23 cellular contexts compared by ENCODE assay signal in the genomic region with DNA sequence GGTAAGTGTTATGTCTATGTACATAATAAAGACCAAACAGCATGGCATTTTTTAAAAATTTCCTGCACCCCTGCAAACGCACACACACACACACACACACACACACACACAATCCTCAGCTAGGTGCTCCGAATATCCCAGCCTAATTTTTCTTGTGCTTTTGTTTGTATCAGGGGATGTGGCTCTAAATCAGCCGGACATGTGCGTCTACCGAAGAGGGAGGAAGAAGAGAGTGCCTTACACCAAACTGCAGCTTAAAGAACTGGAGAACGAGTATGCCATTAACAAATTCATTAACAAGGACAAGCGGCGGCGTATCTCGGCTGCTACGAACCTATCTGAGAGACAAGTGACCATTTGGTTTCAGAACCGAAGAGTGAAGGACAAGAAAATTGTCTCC. TPM values are rescaled to one million over a fixed set of nuclear protein-coding genes. Genes with fewer than 3 reads are reported as not detected.
DNase-seq lines count a peak whose midpoint lies in the region; FAIRE-seq and TF ChIP-seq lines count a peak whose summit lies in the region.
"Had no signal": no experiment of that assay in that cellular context is flagged by ENCODE, and none has a peak within 500 bp of the region (broad histone marks: within the 10 kb centered on the region; RNA-seq: fewer than 3 reads in every experiment).

No MANE protein-coding gene starts in this region.

- no peak overlapping the region for H3K4ac ChIP-seq in H1 (replicated peaks; ENCODE audit: insufficient read length, low read depth, low read length)
- no peak overlapping the region for H3K4ac ChIP-seq in mesendoderm (ENCODE audit: low read depth, low read length)

- no peak overlapping the region for H2BK20ac ChIP-seq in H1 (ENCODE audit: low read length)

- H4K20me1 ChIP-seq in H1 (replicated peaks in 1 of 2; ENCODE audit: control insufficient read depth in 1 of 2, insufficient read depth in 2 of 2, low read length in 2 of 2), result peaks cover 22 to 38% of the 10 kb centered on the region in 2 experiments

- H3K4me1 Mint-ChIP-seq in activated naive CD8-positive, alpha-beta T cell (ENCODE audit: low read depth), result peaks cover 37% of the 10 kb centered on the region
- peaks cover 26% of the 10 kb centered on the region for H3K4me1 Mint-ChIP-seq in activated naive CD8-positive, alpha-beta T cell treated with anti-CD3 and anti-CD28 coated beads for 36 hours

- no peak for TF ChIP-seq POLR2A in H1 (IDR thresholded peaks at IDR 0.05; ENCODE audit: control extremely low read depth in 1 of 2, low read depth in 2 of 2, low read length in 2 of 2)

- H4K8ac ChIP-seq in H1 (ENCODE audit: extremely low read depth, insufficient read depth, low read length) (no peak overlapping the region), mesendoderm (ENCODE audit: low read depth, low read length) (no peak overlapping the region)

- H2BK5ac ChIP-seq in H1 (ENCODE audit: low read depth, low read length) (no peak overlapping the region), mesendoderm (ENCODE audit: low read length) (no peak overlapping the region)

- H3K4me2 ChIP-seq in H1 (ENCODE audit: insufficient read depth in 1 of 2, low read depth in 2 of 2, low read length in 2 of 2), result no peak overlapping the region; a peak in 1 of 4 replicates
- no peak overlapping the region for H3K4me2 ChIP-seq in mesendoderm (ENCODE audit: low read length)

- no peak overlapping the region for H3K27ac ChIP-seq in HUES6 (ENCODE audit: low read depth, low read length)
- H3K27ac ChIP-seq in H1 (ENCODE audit: low read depth, low read length), result no peak overlapping the region
- no peak overlapping the region for H3K27ac ChIP-seq in mesendoderm (ENCODE audit: low read depth, low read length)
- H3K27ac ChIP-seq: spleen, testis had no signal

- peaks cover 72% of the 10 kb centered on the region for H3K27me3 Mint-ChIP-seq in activated naive CD8-positive, alpha-beta T cell
- peaks cover 94% of the 10 kb centered on the region for H3K27me3 Mint-ChIP-seq in activated naive CD8-positive, alpha-beta T cell treated with anti-CD3 and anti-CD28 coated beads for 36 hours

- H3K27me3 ChIP-seq in HUES6 (ENCODE audit: control insufficient read depth, insufficient read depth, low read length) (peaks cover 100% of the 10 kb centered on the region), H1 (replicated peaks in 1 of 4; ENCODE audit: control insufficient read depth in 3 of 4, extremely low read depth in 1 of 4, insufficient read depth in 3 of 4, low read length in 3 of 4) (peaks cover 79 to 98% (median 91%) of the 10 kb centered on the region in 4 experiments), mesendoderm (ENCODE audit: insufficient read depth, low read length, poor library complexity) (peaks cover 66% of the 10 kb centered on the region)

- peak overlapping the region; percentile 66 for H3K27ac Mint-ChIP-seq in activated naive CD8-positive, alpha-beta T cell
- H3K27ac Mint-ChIP-seq in activated naive CD8-positive, alpha-beta T cell treated with anti-CD3 and anti-CD28 coated beads for 36 hours, result no peak overlapping the region

- POLR2A ChIA-PET in H1 (lab: Charles Lee; ENCODE audit: partially characterized antibody), result interaction anchor here (0.7 to 2.1 kb wide), 4 partner anchors 10 to 456 kb away, joined by 3 to 7 read pairs (median 5); no protein-coding TSS in a partner anchor

- no peak for FAIRE-seq in H1 (lab: Jason Lieb, UNC)
- FAIRE-seq: HTR-8/SVneo had no signal

- H3K79me2 ChIP-seq in H1 (ENCODE audit: control insufficient read depth in 1 of 2, insufficient read depth in 2 of 2, low read length in 2 of 2), result no peaks in the 10 kb centered on the region
- H3K79me2 ChIP-seq in mesendoderm (ENCODE audit: control insufficient read depth, insufficient read depth, low read length), result no peaks in the 10 kb centered on the region

- H3K4me1 ChIP-seq in HUES6 (ENCODE audit: control insufficient read depth, insufficient read depth, low read length) (peaks cover 38% of the 10 kb centered on the region), H1 (replicated peaks in 1 of 4; ENCODE audit: control insufficient read depth in 3 of 4, insufficient read depth in 4 of 4, low read length in 3 of 4) (peaks cover 0 to 25% (median 15%) of the 10 kb centered on the region in 4 experiments; a peak in 6 of 7 replicates), mesendoderm (ENCODE audit: control insufficient read depth, low read depth, low read length) (peaks cover 7% of the 10 kb centered on the region)

- H3K4me3 Mint-ChIP-seq in activated naive CD8-positive, alpha-beta T cell, result peak overlapping the region; percentile 64
- H3K4me3 Mint-ChIP-seq in activated naive CD8-positive, alpha-beta T cell treated with anti-CD3 and anti-CD28 coated beads for 36 hours, result no peak overlapping the region

- TF ChIP-seq RAD21 in H1 (IDR thresholded peaks at IDR 0.05 in 1 of 2, conservative IDR thresholded peaks at IDR 0.05 in 1 of 2; ENCODE audit: low read depth in 2 of 2, low read length in 2 of 2), result no peak

- H3K9me3 Mint-ChIP-seq in activated naive CD8-positive, alpha-beta T cell (ENCODE audit: low read depth), result peaks cover 4% of the 10 kb centered on the region
- peaks cover 3% of the 10 kb centered on the region for H3K9me3 Mint-ChIP-seq in activated naive CD8-positive, alpha-beta T cell treated with anti-CD3 and anti-CD28 coated beads for 36 hours

- TF ChIP-seq CTCF in H1 (IDR thresholded peaks at IDR 0.05; ENCODE audit: control extremely low read depth in 1 of 3, insufficient read depth in 1 of 3, low read depth in 1 of 3, low read length in 3 of 3), result no peak

- peak overlapping the region; percentile 48; the same call in 1 of the 2 replicates for H3K4me3 ChIP-seq in HUES6 (ENCODE audit: low read depth, low read length)
- H3K4me3 ChIP-seq in H1 (ENCODE audit: extremely low read depth in 1 of 4, insufficient read depth in 2 of 4, low read depth in 3 of 4, low read length in 4 of 4), result no peak overlapping the region
- H3K4me3 ChIP-seq in mesendoderm (ENCODE audit: low read length), result no peak overlapping the region
- H3K4me3 ChIP-seq: spleen, testis had no signal

- no peak overlapping the region for H2BK120ac ChIP-seq in H1 (replicated peaks; ENCODE audit: low read depth, low read length)
- H2BK120ac ChIP-seq in mesendoderm (ENCODE audit: low read depth, low read length), result no peak overlapping the region

- 8% methylated on average over 12 of the region's 12 CpGs; no CpG with 5 or more reads in 1 of the 2 experiments for WGBS in H1 (ENCODE audit: extremely low coverage in 1 of 2, insufficient coverage in 1 of 2, insufficient read length in 1 of 2, insufficient replicate concordance in 2 of 2, low coverage in 1 of 2, low lambda C conversion rate in 2 of 2, missing lambda C conversion rate in 1 of 2), 2 experiments
- no CpG with 5 or more reads among the region's 12 CpGs for WGBS in mesendoderm (ENCODE audit: extremely low coverage, insufficient coverage, low lambda C conversion rate)

- H3K14ac ChIP-seq in H1 (ENCODE audit: insufficient read length), result no peak overlapping the region

- DNase-seq in activated naive CD8-positive, alpha-beta T cell treated with anti-CD3 and anti-CD28 coated beads for 36 hours, result no peak
- peak in 1 of 2 experiments; percentile 44 for DNase-seq in H1 (ENCODE audit: low read depth in 1 of 2, low spot score in 2 of 2)
- no peak for DNase-seq in G401 (ENCODE audit: low spot score)
- no peak for DNase-seq in mesendoderm
- no peak for DNase-seq in KBM-7
- DNase-seq: activated gamma-delta T cell; anterior cingulate cortex; dermis blood vessel endothelial cell; NCI-H1092; NCI-H2029 treated with DMSO at 0.1 percent for 48 hours; NCI-H510A; occipital lobe; spleen; stimulated activated CD4-positive, alpha-beta T cell treated with anti-CD3 and anti-CD28 coated beads, Interleukin-4, amount 100 ng/mL, for 1 hour; stimulated activated naive CD4-positive, alpha-beta T cell; testis had no signal

- H3K79me1 ChIP-seq in H1 (ENCODE audit: low read depth, low read length), result no peaks in the 10 kb centered on the region
- H3K79me1 ChIP-seq in mesendoderm (ENCODE audit: low read length), result no peaks in the 10 kb centered on the region

- H4K5ac ChIP-seq in H1 (ENCODE audit: insufficient read length, low read depth, low read length), result no peak overlapping the region
- no peak overlapping the region for H4K5ac ChIP-seq in mesendoderm (ENCODE audit: low read length)

- TF ChIP-seq EP300 in H1 (IDR thresholded peaks at IDR 0.05; ENCODE audit: borderline replicate concordance in 1 of 2, low read depth in 2 of 2, low read length in 2 of 2), result no peak

- CTCF ChIA-PET in H1 (lab: Charles Lee; ENCODE audit: partially characterized antibody), result interaction anchor here (0.5 to 6.5 kb wide), 9 partner anchors 10 to 843 kb away, joined by 3 to 130 read pairs (median 5); partner anchors contain the start of genes EVX2 and HOXD9

- H3K9me3 ChIP-seq in HUES6 (ENCODE audit: control insufficient read depth, insufficient read depth, low read depth, low read length) (no peaks in the 10 kb centered on the region), H1 (ENCODE audit: insufficient read depth in 2 of 2, low read depth in 1 of 2, low read length in 1 of 2) (no peaks in the 10 kb centered on the region; a peak in 1 of 4 replicates)
- H3K9me3 ChIP-seq: spleen, testis had no signal

- no peak overlapping the region for H4K91ac ChIP-seq in H1 (replicated peaks; ENCODE audit: insufficient read length, low read length)

- in situ Hi-C loops in G401 (cut with HindIII; ENCODE audit: low sequenced_read_pairs), result no loop called here
- in situ Hi-C loops in KBM-7 (cut with MboI; ENCODE audit: low pct_unique_long_range_greater_than_20kb, low sequenced_read_pairs), result loop anchor here (25.0 kb wide), 2 partner anchors 407 to 732 kb away; no protein-coding TSS in a partner anchor

- H3K36me3 Mint-ChIP-seq in activated naive CD8-positive, alpha-beta T cell, result peaks cover 4% of the 10 kb centered on the region
- peaks cover 4% of the 10 kb centered on the region for H3K36me3 Mint-ChIP-seq in activated naive CD8-positive, alpha-beta T cell treated with anti-CD3 and anti-CD28 coated beads for 36 hours

- peaks cover 6% of the 10 kb centered on the region for H3K23me2 ChIP-seq in H1 (ENCODE audit: low read depth, low read length)

- H2AK5ac ChIP-seq in H1 (ENCODE audit: low read depth, low read length) (0 out of 2 replicates have a peak overlapping the region, but pooled peaks have one; percentile 26), mesendoderm (ENCODE audit: low read length) (no peak overlapping the region)

- H3K36me3 ChIP-seq in HUES6 (ENCODE audit: control insufficient read depth, insufficient read depth, low read length) (no peaks in the 10 kb centered on the region), H1 (ENCODE audit: control insufficient read depth in 2 of 4, insufficient read depth in 4 of 4, low read length in 3 of 4) (peaks cover 0 to 5% (median 0%) of the 10 kb centered on the region in 4 experiments; a peak in 1 of 8 replicates), mesendoderm (ENCODE audit: control insufficient read depth, insufficient read depth, low read length) (no peaks in the 10 kb centered on the region)
- H3K36me3 ChIP-seq: spleen had no signal

- H2BK15ac ChIP-seq in H1 (ENCODE audit: low read length) (peak overlapping the region; percentile 40; the same call in 1 of the 2 replicates), mesendoderm (replicated peaks; ENCODE audit: low read depth) (no peak overlapping the region)

- H2BK12ac ChIP-seq in H1 (ENCODE audit: low read depth, low read length), result peak overlapping the region; percentile 55; the same call in 1 of the 2 replicates

- H3K23ac ChIP-seq in H1 (ENCODE audit: insufficient read length) (no peak overlapping the region), mesendoderm (ENCODE audit: low read length) (no peak overlapping the region)

- H3K56ac ChIP-seq in H1 (replicated peaks; ENCODE audit: insufficient read length, low read depth, low read length) (no peak overlapping the region), mesendoderm (ENCODE audit: low read length) (no peak overlapping the region)

- H3K18ac ChIP-seq in H1 (ENCODE audit: extremely low read depth, low read length) (no peak overlapping the region), mesendoderm (ENCODE audit: low read length) (no peak overlapping the region)

- no peak overlapping the region for H2AFZ ChIP-seq in H1 (ENCODE audit: low read length)

- H3K9ac ChIP-seq in HUES6 (ENCODE audit: low read length), result no peak overlapping the region
- no peak overlapping the region for H3K9ac ChIP-seq in H1 (replicated peaks in 1 of 4; ENCODE audit: extremely low read depth in 1 of 4, low read depth in 3 of 4, low read length in 3 of 4)
- H3K9ac ChIP-seq in mesendoderm (ENCODE audit: low read length), result no peak overlapping the region

RNA-seq across cellular contexts. Expression of gene HOXD13, which starts 1.8 kb away (rescaled TPM):
- not detected for total RNA-seq in activated naive CD8-positive, alpha-beta T cell treated with anti-CD3 and anti-CD28 coated beads for 36 hours
- not detected in 2 replicates for total RNA-seq in H1 (2021; fragmentation: NEBNext Ultra II Directional; extraction: Animal tissue kit (Norgen Biotek cat#: 25700))
- polyA plus RNA-seq in H1 (2011; rRNA removed), result not detected in 2 replicates
- not detected for polyA plus RNA-seq in H1 (2011; cell fraction: cytosol; rRNA removed)
- not detected for polyA plus RNA-seq in H1 (2011; cell fraction: nucleus; rRNA removed)
- not detected in 4 replicates for polyA plus RNA-seq in H1 (2012, experiment 1 of 2)
- not detected for polyA plus RNA-seq in H1 (2012, experiment 2 of 2)
- 0.04 TPM for polyA plus RNA-seq in H1 (2013, experiment 1 of 2)
- polyA plus RNA-seq in H1 (2013, experiment 2 of 2), result not detected
- not detected in 2 replicates for polyA minus RNA-seq in H1 (2011; rRNA and poly(A)+ RNA removed)
- not detected for polyA minus RNA-seq in H1 (2011; cell fraction: cytosol; rRNA and poly(A)+ RNA removed)
- polyA minus RNA-seq in H1 (2011; cell fraction: nucleus; rRNA and poly(A)+ RNA removed), result not detected
- 0.43 TPM in 1 of 2 replicates, not detected in the other for total RNA-seq in G401 (2014; rRNA removed; shearing (Covaris generic))
- polyA plus RNA-seq in mesendoderm (2013, experiment 1 of 2), result 0.18 TPM
- polyA plus RNA-seq in mesendoderm (2013, experiment 2 of 2), result 0.10 TPM
- total RNA-seq: activated CD8-positive, alpha-beta memory T cell treated with anti-CD3 and anti-CD28 coated beads for 36 hours; cardiac septum; LHCN-M2; occipital lobe; renal cortical epithelial cell; spleen had no signal
- polyA plus RNA-seq: spleen had no signal

RNA-seq across cellular contexts. Expression of gene HOXD12, which starts 5.3 kb away (rescaled TPM):
- not detected for total RNA-seq in activated naive CD8-positive, alpha-beta T cell treated with anti-CD3 and anti-CD28 coated beads for 36 hours
- not detected in 2 replicates for total RNA-seq in H1 (2021; fragmentation: NEBNext Ultra II Directional; extraction: Animal tissue kit (Norgen Biotek cat#: 25700))
- not detected in 2 replicates for polyA plus RNA-seq in H1 (2011; rRNA removed)
- not detected for polyA plus RNA-seq in H1 (2011; cell fraction: cytosol; rRNA removed)
- polyA plus RNA-seq in H1 (2011; cell fraction: nucleus; rRNA removed), result not detected
- polyA plus RNA-seq in H1 (2012, experiment 1 of 2), result not detected in 4 replicates
- polyA plus RNA-seq in H1 (2012, experiment 2 of 2), result not detected
- not detected for polyA plus RNA-seq in H1 (2013, experiment 1 of 2)
- not detected for polyA plus RNA-seq in H1 (2013, experiment 2 of 2)
- polyA minus RNA-seq in H1 (2011; rRNA and poly(A)+ RNA removed), result not detected in 2 replicates
- polyA minus RNA-seq in H1 (2011; cell fraction: cytosol; rRNA and poly(A)+ RNA removed), result not detected
- not detected for polyA minus RNA-seq in H1 (2011; cell fraction: nucleus; rRNA and poly(A)+ RNA removed)
- not detected in 2 replicates for total RNA-seq in G401 (2014; rRNA removed; shearing (Covaris generic))
- polyA plus RNA-seq in mesendoderm (2013, experiment 1 of 2), result not detected
- polyA plus RNA-seq in mesendoderm (2013, experiment 2 of 2), result not detected
- total RNA-seq: activated CD8-positive, alpha-beta memory T cell treated with anti-CD3 and anti-CD28 coated beads for 36 hours; cardiac septum; dermis blood vessel endothelial cell; LHCN-M2; occipital lobe; renal cortical epithelial cell; spleen; testis had no signal
- polyA plus RNA-seq: spleen had no signal

RNA-seq across cellular contexts. Expression of gene EVX2, which starts 10.5 kb away (rescaled TPM):
- not detected for total RNA-seq in activated naive CD8-positive, alpha-beta T cell treated with anti-CD3 and anti-CD28 coated beads for 36 hours
- total RNA-seq in H1 (2021; fragmentation: NEBNext Ultra II Directional; extraction: Animal tissue kit (Norgen Biotek cat#: 25700)), result not detected in 2 replicates
- not detected in 2 replicates for polyA plus RNA-seq in H1 (2011; rRNA removed)
- not detected for polyA plus RNA-seq in H1 (2011; cell fraction: cytosol; rRNA removed)
- polyA plus RNA-seq in H1 (2011; cell fraction: nucleus; rRNA removed), result 0.03 TPM
- not detected in 4 replicates for polyA plus RNA-seq in H1 (2012, experiment 1 of 2)
- polyA plus RNA-seq in H1 (2012, experiment 2 of 2), result 0.03 TPM
- not detected for polyA plus RNA-seq in H1 (2013, experiment 1 of 2)
- not detected for polyA plus RNA-seq in H1 (2013, experiment 2 of 2)
- polyA minus RNA-seq in H1 (2011; rRNA and poly(A)+ RNA removed), result not detected in 2 replicates
- not detected for polyA minus RNA-seq in H1 (2011; cell fraction: cytosol; rRNA and poly(A)+ RNA removed)
- polyA minus RNA-seq in H1 (2011; cell fraction: nucleus; rRNA and poly(A)+ RNA removed), result not detected
- total RNA-seq in G401 (2014; rRNA removed; shearing (Covaris generic)), result not detected in 2 replicates
- 0.01 TPM for polyA plus RNA-seq in mesendoderm (2013, experiment 1 of 2)
- not detected for polyA plus RNA-seq in mesendoderm (2013, experiment 2 of 2)
- total RNA-seq: activated CD8-positive, alpha-beta memory T cell treated with anti-CD3 and anti-CD28 coated beads for 36 hours; cardiac septum; dermis blood vessel endothelial cell; LHCN-M2; occipital lobe; renal cortical epithelial cell; spleen had no signal
- polyA plus RNA-seq: spleen had no signal

RNA-seq across cellular contexts. Expression of gene HOXD11, which starts 12.8 kb away (rescaled TPM):
- total RNA-seq in activated naive CD8-positive, alpha-beta T cell treated with anti-CD3 and anti-CD28 coated beads for 36 hours, result not detected
- total RNA-seq in H1 (2021; fragmentation: NEBNext Ultra II Directional; extraction: Animal tissue kit (Norgen Biotek cat#: 25700)), result not detected in 2 replicates
- polyA plus RNA-seq in H1 (2011; rRNA removed), result not detected in 2 replicates
- not detected for polyA plus RNA-seq in H1 (2011; cell fraction: cytosol; rRNA removed)
- polyA plus RNA-seq in H1 (2011; cell fraction: nucleus; rRNA removed), result not detected
- not detected in 4 replicates for polyA plus RNA-seq in H1 (2012, experiment 1 of 2)
- polyA plus RNA-seq in H1 (2012, experiment 2 of 2), result not detected
- polyA plus RNA-seq in H1 (2013, experiment 1 of 2), result not detected
- polyA plus RNA-seq in H1 (2013, experiment 2 of 2), result not detected
- polyA minus RNA-seq in H1 (2011; rRNA and poly(A)+ RNA removed), result not detected in 2 replicates
- polyA minus RNA-seq in H1 (2011; cell fraction: cytosol; rRNA and poly(A)+ RNA removed), result not detected
- not detected for polyA minus RNA-seq in H1 (2011; cell fraction: nucleus; rRNA and poly(A)+ RNA removed)
- total RNA-seq in G401 (2014; rRNA removed; shearing (Covaris generic)), result not detected in 2 replicates
- polyA plus RNA-seq in mesendoderm (2013, experiment 1 of 2), result 0.08 TPM
- 0.08 TPM for polyA plus RNA-seq in mesendoderm (2013, experiment 2 of 2)
- total RNA-seq: activated CD8-positive, alpha-beta memory T cell treated with anti-CD3 and anti-CD28 coated beads for 36 hours; cardiac septum; LHCN-M2; occipital lobe; spleen had no signal
- polyA plus RNA-seq: spleen had no signal

RNA-seq across cellular contexts. Expression of gene HOXD10, which starts 22.3 kb away (rescaled TPM):
- not detected for total RNA-seq in activated naive CD8-positive, alpha-beta T cell treated with anti-CD3 and anti-CD28 coated beads for 36 hours
- not detected in 2 replicates for total RNA-seq in H1 (2021; fragmentation: NEBNext Ultra II Directional; extraction: Animal tissue kit (Norgen Biotek cat#: 25700))
- not detected in 2 replicates for polyA plus RNA-seq in H1 (2011; rRNA removed)
- not detected for polyA plus RNA-seq in H1 (2011; cell fraction: cytosol; rRNA removed)
- polyA plus RNA-seq in H1 (2011; cell fraction: nucleus; rRNA removed), result not detected
- not detected in 4 replicates for polyA plus RNA-seq in H1 (2012, experiment 1 of 2)
- not detected for polyA plus RNA-seq in H1 (2012, experiment 2 of 2)
- not detected for polyA plus RNA-seq in H1 (2013, experiment 1 of 2)
- polyA plus RNA-seq in H1 (2013, experiment 2 of 2), result not detected
- polyA minus RNA-seq in H1 (2011; rRNA and poly(A)+ RNA removed), result not detected in 2 replicates
- not detected for polyA minus RNA-seq in H1 (2011; cell fraction: cytosol; rRNA and poly(A)+ RNA removed)
- polyA minus RNA-seq in H1 (2011; cell fraction: nucleus; rRNA and poly(A)+ RNA removed), result not detected
- total RNA-seq in G401 (2014; rRNA removed; shearing (Covaris generic)), result not detected in 2 replicates
- polyA plus RNA-seq in mesendoderm (2013, experiment 1 of 2), result not detected
- polyA plus RNA-seq in mesendoderm (2013, experiment 2 of 2), result not detected
- total RNA-seq: activated CD8-positive, alpha-beta memory T cell treated with anti-CD3 and anti-CD28 coated beads for 36 hours; LHCN-M2; occipital lobe; spleen had no signal
